8 cellular contexts compared by ENCODE assay signal in genomic region chr9:136052433-136052880, GRCh38. TPM values are rescaled to one million over a fixed set of nuclear protein-coding genes. Genes with fewer than 3 reads are reported as not detected.
DNase-seq lines count a peak whose midpoint lies in the region; ATAC-seq, FAIRE-seq and TF ChIP-seq lines count a peak whose summit lies in the region.

No MANE protein-coding gene starts in this region.

- H4K20me1 ChIP-seq in K562 (replicated peaks; ENCODE audit: control insufficient read depth, insufficient read depth, low read length) (peaks cover 14% of the 10 kb centered on the region), keratinocyte (ENCODE audit: control insufficient read depth, extremely low read depth, insufficient read depth, low read length) (peaks cover 11% of the 10 kb centered on the region)

- intact Hi-C loops in K562 (cut with micrococcal nuclease) (no loop called here), stomach (cut with DNase I; ENCODE audit: low total_unique reads) (no loop called here)

- in situ Hi-C loops in K562 (cut with MboI), result no loop called here

- H3K79me2 ChIP-seq in K562 (ENCODE audit: control insufficient read depth, insufficient read depth, low read length), result peaks cover 38% of the 10 kb centered on the region; the same call in 2 of the 3 replicates
- H3K79me2 ChIP-seq in keratinocyte (ENCODE audit: control insufficient read depth, insufficient read depth, low read length), result peaks cover 50% of the 10 kb centered on the region

- H3K9me1 ChIP-seq in K562 (ENCODE audit: control insufficient read depth, insufficient read depth, low read length), result no peaks in the 10 kb centered on the region
- no peaks in the 10 kb centered on the region for H3K9me1 ChIP-seq in keratinocyte (ENCODE audit: control insufficient read depth, extremely low read depth, insufficient read depth, low read length)

- POLR2A ChIA-PET in HEK293 (lab: Yijun Ruan, JAX), result interaction anchor here (0.6 to 2.0 kb wide), 12 partner anchors 11 to 145 kb away, joined by 3 to 14 read pairs (median 5); partner anchors contain the start of genes CAMSAP1 and NACC2
- POLR2A ChIA-PET in K562 (lab: Yijun Ruan, JAX), result no interaction called here

- H3K9ac ChIP-seq in K562 (ENCODE audit: insufficient read depth in 1 of 2, low read depth in 2 of 2, low read length in 2 of 2) (no peak overlapping the region), keratinocyte (ENCODE audit: control insufficient read depth, extremely low read depth, insufficient read depth, low read length) (no peak overlapping the region)

- no peak overlapping the region for H3K4me2 ChIP-seq in K562 (ENCODE audit: insufficient read depth, low read length)
- peak overlapping the region; percentile 91 for H3K4me2 ChIP-seq in keratinocyte (ENCODE audit: control insufficient read depth, extremely low read depth, insufficient read depth, low read depth, low read length)

- H3K4me1 ChIP-seq in HEK293 (ENCODE audit: control insufficient read depth, insufficient read depth, low read length) (peaks cover 8% of the 10 kb centered on the region), K562 (replicated peaks in 1 of 2; ENCODE audit: control insufficient read depth in 2 of 2, insufficient read depth in 2 of 2, low read length in 2 of 2) (peaks cover 0 to 66% of the 10 kb centered on the region in 2 experiments; a peak in 2 of 5 replicates), keratinocyte (ENCODE audit: control insufficient read depth, extremely low read depth, insufficient read depth, low read length) (peaks cover 24% of the 10 kb centered on the region), stomach (peaks cover 66 to 100% (median 83%) of the 10 kb centered on the region in 4 donors)

- FAIRE-seq in K562 (lab: Jason Lieb, UNC), result no peak
- FAIRE-seq in keratinocyte (lab: Jason Lieb, UNC), result no peak

- TF ChIP-seq EP300 in K562 (IDR thresholded peaks at IDR 0.05; ENCODE audit: low read length) (no peak), stomach (IDR thresholded peaks at IDR 0.05) (no peak)

- H3K36me3 ChIP-seq in HEK293 (ENCODE audit: control insufficient read depth in 2 of 2, insufficient read depth in 1 of 2, low read length in 2 of 2), result peaks cover 0 to 28% of the 10 kb centered on the region in 2 experiments; a peak in 1 of 3 replicates
- peaks cover 38% of the 10 kb centered on the region; the same call in 1 of the 3 replicates for H3K36me3 ChIP-seq in K562 (ENCODE audit: control insufficient read depth, insufficient read depth, low read length)
- peaks cover 12 to 13% of the 10 kb centered on the region in 2 experiments for H3K36me3 ChIP-seq in keratinocyte (ENCODE audit: control insufficient read depth in 2 of 2, extremely low read depth in 1 of 2, insufficient read depth in 2 of 2, low read length in 2 of 2)
- peaks cover 15 to 29% (median 28%) of the 10 kb centered on the region in 4 donors for H3K36me3 ChIP-seq in stomach

- CTCF ChIA-PET in HEK293 (lab: Yijun Ruan, JAX), result interaction anchor here (0.5 to 1.2 kb wide), 3 partner anchors 16 to 72 kb away, joined by 3 to 4 read pairs (median 4); no protein-coding TSS in a partner anchor
- CTCF ChIA-PET in K562 (lab: Yijun Ruan, JAX; ENCODE audit: low intra/inter-chr PET ratio), result no interaction called here

- no peak for ATAC-seq in K562
- ATAC-seq in HG03025 (IDR thresholded peaks at IDR 0.05; ENCODE audit: low FRiP score, unreplicated experiment), result no peak
- no peak for ATAC-seq in GM21529 (IDR thresholded peaks at IDR 0.05; ENCODE audit: unreplicated experiment)
- ATAC-seq in GM18498 (IDR thresholded peaks at IDR 0.05; ENCODE audit: unreplicated experiment), result no peak

- no peak for TF ChIP-seq RAD21 in K562 (CRISPR knock-in tag; conservative IDR thresholded peaks at IDR 0.05 in 1 of 2, IDR thresholded peaks at IDR 0.05 in 1 of 2)

- no peak for TF ChIP-seq POLR2A in K562 (conservative IDR thresholded peaks at IDR 0.05)
- TF ChIP-seq POLR2A in stomach (IDR thresholded peaks at IDR 0.05), result no peak

- no TSS peak for BruUV-seq in K562 (replicated peaks; lab: Mats Ljungman, UMichigan)

- dilution Hi-C loops in keratinocyte (cut with MboI; ENCODE audit: extremely low pct_ligation_motif_present, low sequenced_read_pairs), result no loop called here

- H3K27ac ChIP-seq in HEK293 (ENCODE audit: extremely low read depth, low read depth, low read length) (peak overlapping the region; percentile 98), K562 (ENCODE audit: extremely low read depth, low read depth, low read length) (no peak overlapping the region), keratinocyte (ENCODE audit: control insufficient read depth, insufficient read depth, low read length) (peak overlapping the region; percentile 43), stomach (peak overlapping the region; percentile 52 to 90 (median 83))

- DNase-seq in K562 (ENCODE audit: extremely low read depth in 1 of 4, low spot score in 3 of 4) (no peak), keratinocyte (ENCODE audit: low read depth, low spot score) (no peak), stomach (peak; percentile 61), HuH-7 (ENCODE audit: low spot score) (no peak)

- WGBS in K562 (ENCODE audit: insufficient coverage, low coverage, missing lambda C conversion rate), result 100% methylated on average over 3 of the region's 16 CpGs
- WGBS in stomach, 5 donors, result 15 to 34% (median 28%) methylated on average over 9 to 16 of the region's 16 CpGs

- H2AFZ ChIP-seq in K562 (ENCODE audit: low read depth, low read length), result no peak overlapping the region
- no peak overlapping the region for H2AFZ ChIP-seq in keratinocyte (ENCODE audit: control insufficient read depth, low read length)

- H3K4me3 ChIP-seq in HEK293 (ENCODE audit: low read depth, low read length) (peak overlapping the region; percentile 26), K562 (no peak overlapping the region), keratinocyte (ENCODE audit: control insufficient read depth in 2 of 3, extremely low read depth in 1 of 3, insufficient read depth in 2 of 3, low read depth in 1 of 3, low read length in 3 of 3) (peak overlapping the region in 1 of 3 experiments; percentile 40), stomach (peak overlapping the region; percentile 44 to 68 (median 54))

- no peaks in the 10 kb centered on the region for H3K9me3 ChIP-seq in HEK293 (ENCODE audit: control insufficient read depth, insufficient read depth, low read depth, low read length)
- H3K9me3 ChIP-seq in K562 (replicated peaks; ENCODE audit: control insufficient read depth, insufficient read depth, low read depth, low read length), result no peaks in the 10 kb centered on the region
- H3K9me3 ChIP-seq in keratinocyte (ENCODE audit: control insufficient read depth, low read depth, low read length), result no peaks in the 10 kb centered on the region
- no peaks in the 10 kb centered on the region for H3K9me3 ChIP-seq in stomach

- no peak for TF ChIP-seq CTCF in HEK293 (tag by site-specific recombination; IDR thresholded peaks at IDR 0.05)
- no peak for TF ChIP-seq CTCF in K562 (IDR thresholded peaks at IDR 0.05 in 2 of 3, conservative IDR thresholded peaks at IDR 0.05 in 1 of 3; ENCODE audit: insufficient read depth in 2 of 3, low read depth in 1 of 3, low read length in 3 of 3)
- no peak for TF ChIP-seq CTCF in keratinocyte (optimal IDR thresholded peaks at IDR 0.05 in 1 of 3, IDR thresholded peaks at IDR 0.05 in 1 of 3, conservative IDR thresholded peaks at IDR 0.05 in 1 of 3; ENCODE audit: extremely low read depth in 1 of 3, insufficient read depth in 2 of 3, low read length in 3 of 3)
- TF ChIP-seq CTCF in stomach (IDR thresholded peaks at IDR 0.05), result no peak

- no peaks in the 10 kb centered on the region for H3K27me3 ChIP-seq in K562 (ENCODE audit: control insufficient read depth in 2 of 2, insufficient read depth in 2 of 2, low read length in 2 of 2)
- H3K27me3 ChIP-seq in keratinocyte (ENCODE audit: control insufficient read depth, extremely low read depth, insufficient read depth, low read length), result no peaks in the 10 kb centered on the region
- H3K27me3 ChIP-seq in stomach, result no peaks in the 10 kb centered on the region

TF ChIP-seq in K562, 482 proteins besides CTCF, POLR2A, EP300 and RAD21:
- TF ChIP-seq PCBP1 (IDR thresholded peaks at IDR 0.05; ENCODE audit: low read depth, low read length, poor library complexity, severe bottlenecking), result peak; percentile 22
- TF ChIP-seq MTA2 (IDR thresholded peaks at IDR 0.05; ENCODE audit: low read depth), result no peak
TF ChIP-seq in K562: peak in this region for 1.

RNA-seq across cellular contexts. Expression of gene NACC2, which starts 42.6 kb away (rescaled TPM):
- total RNA-seq in K562 (2011; cell fraction: chromatin; rRNA removed; ENCODE audit: low replicate concordance), result 15.2 and 27.2 TPM in 2 replicates
- 17.0 and 18.7 TPM in 2 replicates for total RNA-seq in K562 (2011; cell fraction: nucleolus; rRNA removed)
- total RNA-seq in K562 (2011; cell fraction: nucleoplasm; rRNA removed), result 10.7 and 13.6 TPM in 2 replicates
- total RNA-seq in K562 (2014; rRNA removed) (16.6 and 21.1 TPM in 2 replicates), K562 (2014; rRNA removed; fragmentation: Illumina TruSeq; extraction: Trizol) (4.4 and 4.8 TPM in 2 replicates), K562 (2015; rRNA removed; fragmentation: Illumina TruSeq; extraction: Trizol) (9.9 and 10.1 TPM in 2 replicates), K562 (2021) (22.2 and 25.1 TPM in 2 replicates), stomach (10 to 100 TPM in 4 of 5 donors, 1 to 10 TPM in 1; 9.5 to 69.2 (median 16.1) TPM)
- polyA plus RNA-seq in K562 (2011; rRNA removed) (5.6 TPM in 2 replicates), K562 (2014; fragmentation: Illumina TruSeq; extraction: Trizol) (5.2 and 8.0 TPM in 2 replicates), K562 (2014; fragmentation: Nextera tagmentation; extraction: Ambion mirVana) (under 1 TPM; 0.70 to 0.73 TPM), K562 (2014; rRNA removed) (11.7 and 12.5 TPM in 2 replicates), keratinocyte (4.6 to 7.4 TPM (median 6.6 TPM) in 3 replicates), stomach (1 to 10 TPM; 4.1 to 7.0 (median 6.6) TPM)
- 7.2 and 16.2 TPM in 2 replicates for polyA plus RNA-seq in K562 (2011; cell fraction: cytosol; rRNA removed)
- 14.6 and 26.1 TPM in 2 replicates for polyA plus RNA-seq in K562 (2011; cell fraction: nucleus; rRNA removed)
- 9.1 and 10.5 TPM in 2 replicates for polyA plus RNA-seq in K562 (2012)
- polyA minus RNA-seq in K562 (2011; rRNA and poly(A)+ RNA removed), result 5.4 and 11.8 TPM in 2 replicates
- 12.6 and 13.9 TPM in 2 replicates for polyA minus RNA-seq in K562 (2011; cell fraction: cytosol; rRNA and poly(A)+ RNA removed)
- 5.9 and 6.5 TPM in 2 replicates for polyA minus RNA-seq in K562 (2011; cell fraction: nucleus; rRNA and poly(A)+ RNA removed)
- 2.4 TPM for polyA plus RNA-seq in keratinocyte (2011; ENCODE audit: low read depth)
- polyA plus RNA-seq in keratinocyte (2011; cell fraction: cytosol; rRNA removed), result 3.9 and 7.6 TPM in 2 replicates
- 16.1 and 18.5 TPM in 2 replicates for polyA plus RNA-seq in keratinocyte (2011; cell fraction: nucleus; rRNA removed)
- polyA plus RNA-seq in keratinocyte (2012; ENCODE audit: low replicate concordance), result 3.7 and 10.0 TPM in 2 replicates
- 10.5 to 18.5 TPM (median 14.2 TPM) in 3 replicates for polyA minus RNA-seq in keratinocyte
- polyA minus RNA-seq in keratinocyte (2011; cell fraction: cytosol; rRNA and poly(A)+ RNA removed), result 28.0 TPM
- 20.9 and 22.5 TPM in 2 replicates for polyA minus RNA-seq in keratinocyte (2011; cell fraction: nucleus; rRNA and poly(A)+ RNA removed)

Comparison
In these comparisons a context has a peak if more than half of its experiments do, and no peak if none do; other contexts are left out.
1. Of the 44 proteins assayed by ChIP-seq in both K562 and HEK293: peak only in K562: none; only in HEK293: PATZ1, PRDM10, ZBTB7A and ZNF398; in both: none; in neither: 40.